In genomic region chr13:40597735-40598365, GRCh38 we compare ENCODE assay signal across 10 cellular contexts.
A peak's percentile ranks its signal among the peaks of the same experiment; 100 is the strongest.
DNase-seq lines count a peak whose midpoint lies in the region; ATAC-seq and TF ChIP-seq lines count a peak whose summit lies in the region.
"Had no signal": no experiment of that assay in that cellular context is flagged by ENCODE, and none has a peak within 500 bp of the region (broad histone marks: within the 10 kb centered on the region; RNA-seq: fewer than 3 reads in every experiment).

No MANE protein-coding gene starts in this region.

- peaks cover 74% of the 10 kb centered on the region for H3K4me1 Mint-ChIP-seq in central memory CD8-positive, alpha-beta T cell
- H3K4me1 Mint-ChIP-seq in mesothelial cell of epicardium: peaks cover 66% of the 10 kb centered on the region

- H3K36me3 Mint-ChIP-seq in central memory CD8-positive, alpha-beta T cell (ENCODE audit: insufficient read depth): peaks cover 6% of the 10 kb centered on the region
- H3K36me3 Mint-ChIP-seq in mesothelial cell of epicardium: no peaks in the 10 kb centered on the region

- TF ChIP-seq CTCF in mesothelial cell of epicardium (IDR thresholded peaks at IDR 0.05; ENCODE audit: unreplicated experiment) (no peak), upper lobe of right lung (IDR thresholded peaks at IDR 0.05) (no peak)

- intact Hi-C loops in Right ventricle myocardium superior (cut with DNase I): loop anchor here (10.0 kb wide), 1 partner anchor 47 kb away; no protein-coding TSS in a partner anchor
- intact Hi-C loops in cardiac septum (cut with DNase I): no loop called here
- intact Hi-C loops in upper lobe of right lung (cut with DNase I): no loop called here

- H3K27ac Mint-ChIP-seq in central memory CD8-positive, alpha-beta T cell (ENCODE audit: low read depth): peak overlapping the region; percentile 67
- peak overlapping the region; percentile 90 for H3K27ac Mint-ChIP-seq in mesothelial cell of epicardium

- ATAC-seq in Right ventricle myocardium superior (ENCODE audit: poor library complexity): peak; percentile 70
- no peak for ATAC-seq in central memory CD8-positive, alpha-beta T cell (replicated peaks; ENCODE audit: extremely low read depth, poor library complexity, severe bottlenecking)
- peak; percentile 87 for ATAC-seq in upper lobe of right lung
- ATAC-seq in HG02571 (IDR thresholded peaks at IDR 0.05; ENCODE audit: unreplicated experiment): no peak

- no peaks in the 10 kb centered on the region for H3K9me3 ChIP-seq in upper lobe of right lung

- H3K4me3 Mint-ChIP-seq in central memory CD8-positive, alpha-beta T cell: peak overlapping the region; percentile 29
- peak overlapping the region; percentile 20 for H3K4me3 Mint-ChIP-seq in mesothelial cell of epicardium

- H3K4me1 ChIP-seq in upper lobe of right lung: peaks cover 25% of the 10 kb centered on the region

- H3K9me3 Mint-ChIP-seq in central memory CD8-positive, alpha-beta T cell: no peaks in the 10 kb centered on the region
- H3K9me3 Mint-ChIP-seq in mesothelial cell of epicardium: no peaks in the 10 kb centered on the region

- H3K36me3 ChIP-seq in upper lobe of right lung: no peaks in the 10 kb centered on the region

- peak overlapping the region; percentile 27 for H3K27ac ChIP-seq in upper lobe of right lung

- H3K27me3 ChIP-seq in upper lobe of right lung: no peaks in the 10 kb centered on the region

- H3K4me3 ChIP-seq in upper lobe of right lung: peak overlapping the region; percentile 17
- H3K4me3 ChIP-seq: skin epidermis had no signal

- H3K27me3 Mint-ChIP-seq in central memory CD8-positive, alpha-beta T cell: no peaks in the 10 kb centered on the region
- no peaks in the 10 kb centered on the region for H3K27me3 Mint-ChIP-seq in mesothelial cell of epicardium (ENCODE audit: low read depth)

- no peak for DNase-seq in Right ventricle myocardium superior
- no peak for DNase-seq in cardiac septum (ENCODE audit: low spot score)
- no peak for DNase-seq in central memory CD8-positive, alpha-beta T cell (ENCODE audit: low spot score in 2 of 2)
- DNase-seq in mesothelial cell of epicardium (ENCODE audit: low spot score in 2 of 2, unreplicated experiment in 2 of 2): no peak
- peak; percentile 72 for DNase-seq in upper lobe of right lung
- DNase-seq in SW 1271 (lab: John Stamatoyannopoulos, UW): no peak
- no peak for DNase-seq in NCI-H774 (lab: John Stamatoyannopoulos, UW)
- DNase-seq: NCI-H1930 had no signal

Comparison
In these comparisons a context has a peak if more than half of its experiments do, and no peak if none do; other contexts are left out.
1. ATAC-seq: peak in Right ventricle myocardium superior (single experiment) and upper lobe of right lung (single experiment); none in central memory CD8-positive, alpha-beta T cell (single experiment) and HG02571 (single experiment).